ENCODE assay signal across 8 cellular contexts in the genomic region with DNA sequence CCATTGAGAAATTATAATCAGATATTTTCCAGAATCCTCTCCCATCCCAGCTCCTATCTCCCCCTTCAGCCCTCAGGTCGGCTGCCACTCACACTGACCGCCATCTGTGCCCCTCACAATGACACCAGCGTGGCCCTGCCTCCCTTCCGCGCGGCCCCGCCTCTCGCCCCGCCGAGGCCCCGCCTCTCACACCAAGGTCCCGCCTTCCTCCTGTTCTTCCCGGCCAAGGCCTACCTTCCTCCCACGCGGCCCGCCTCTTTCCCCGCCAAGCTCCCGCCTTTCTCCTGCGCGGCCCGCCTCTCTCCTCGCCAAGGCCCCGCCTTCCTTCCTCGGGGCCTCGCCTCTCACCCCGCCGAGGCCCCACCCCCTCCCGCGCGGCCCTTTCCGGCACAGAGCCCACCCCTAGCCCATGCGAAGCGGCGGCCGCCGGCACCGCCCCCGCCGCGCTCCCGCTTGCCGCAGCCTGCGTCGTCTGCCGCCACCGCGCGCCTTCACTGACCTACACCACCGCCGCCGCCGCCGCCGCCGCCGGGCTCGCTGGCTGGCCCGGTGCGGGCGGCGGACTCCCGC. TPM values are rescaled to one million over a fixed set of nuclear protein-coding genes. Genes with fewer than 3 reads are reported as not detected.
A peak's percentile ranks its signal among the peaks of the same experiment; 100 is the strongest.
DNase-seq lines count a peak whose midpoint lies in the region; ATAC-seq, FAIRE-seq and TF ChIP-seq lines count a peak whose summit lies in the region.

DNAJC21 (plus strand) TSS at position 410 of the 570 bp plus-strand sequence. CDS start 261 bp downstream, outside the sequence.

- FAIRE-seq in HepG2 (lab: Jason Lieb, UNC), result peak; percentile 15

- in situ Hi-C loops in HepG2 (cut with HindIII; ENCODE audit: extremely low pct_ligation_motif_present, low pct_unique_long_range_greater_than_20kb), result no loop called here

- no TSS peak for BruUV-seq in HepG2 (replicated peaks; lab: Mats Ljungman, UMichigan)

- H3K9ac ChIP-seq in HepG2 (ENCODE audit: insufficient read depth, low read depth, low read length), result peak within 1 kb of the TSS; percentile 94

- peak; percentile 49 to 59; a peak in 3 of 4 replicates for TF ChIP-seq POLR2A in HepG2 (IDR thresholded peaks at IDR 0.05; ENCODE audit: insufficient read depth in 1 of 2, low read depth in 2 of 2, low read length in 2 of 2)

- H3K27ac Mint-ChIP-seq in CD14-positive monocyte, result peak within 1 kb of the TSS; percentile 92 to 98 (median 98)

- H3K27me3 Mint-ChIP-seq in CD14-positive monocyte (ENCODE audit: low read depth in 3 of 3), result peaks cover 0 to 2% (median 0%) of the 10 kb centered on the region in 3 donors

- H3K9me3 Mint-ChIP-seq in CD14-positive monocyte, result no peaks in the 10 kb centered on the region

- peak within 1 kb of the TSS; percentile 92 for H3K27ac ChIP-seq in HepG2 (ENCODE audit: extremely low read length, insufficient read depth, low read length)

- intact Hi-C loops in CD14-positive monocyte (cut with micrococcal nuclease) (loop anchor here in 1 of 2 donors (10.0 kb wide), 1 partner anchor 1484 kb away; the partner anchor contains the start of gene TARS1), HepG2 (cut with micrococcal nuclease; ENCODE audit: unreplicated experiment) (loop anchor here (2.0 to 5.0 kb wide), 2 partner anchors 14 to 1223 kb away; partner anchors contain the start of genes BRIX1, LMBRD2, RAD1 and SKP2)

- CTCF ChIA-PET in HepG2 (lab: Yijun Ruan, JAX; ENCODE audit: low intra/inter-chr PET ratio, low total read pairs), result no interaction called here

- peaks cover 5 to 26% of the 10 kb centered on the region in 2 experiments for H3K36me3 ChIP-seq in HepG2 (replicated peaks in 1 of 2; ENCODE audit: control insufficient read depth in 1 of 2, insufficient read depth in 2 of 2, low read length in 2 of 2)

- H3K4me1 ChIP-seq in HepG2 (ENCODE audit: insufficient read depth, low read length), result peaks cover 19% of the 10 kb centered on the region

- 1% methylated on average over 39 of the region's 62 CpGs for WGBS in HepG2 (ENCODE audit: low lambda C conversion rate)

- H2AFZ ChIP-seq in HepG2 (ENCODE audit: low read length), result peak within 1 kb of the TSS; percentile 54

- no peak for TF ChIP-seq CTCF in CD14-positive monocyte (IDR thresholded peaks at IDR 0.05)
- no peak for TF ChIP-seq CTCF in HepG2 (CRISPR knock-in tag; IDR thresholded peaks at IDR 0.05)

- peaks cover 28 to 32% of the 10 kb centered on the region in 2 donors for H3K36me3 Mint-ChIP-seq in CD14-positive monocyte

- H3K79me2 ChIP-seq in HepG2 (ENCODE audit: insufficient read depth, low read length), result peaks cover 37% of the 10 kb centered on the region

- TF ChIP-seq RAD21 in HepG2 (CRISPR knock-in tag; IDR thresholded peaks at IDR 0.05), result 0 out of 2 replicates have a peak, but pooled peaks have one; percentile 4

- TF ChIP-seq EP300 in HepG2 (IDR thresholded peaks at IDR 0.05; ENCODE audit: low read depth in 2 of 2, low read length in 2 of 2), result no peak
- TF ChIP-seq EP300 in HepG2 (CRISPR knock-in tag; IDR thresholded peaks at IDR 0.05; ENCODE audit: borderline replicate concordance), result no peak

- ATAC-seq in GM19455 (IDR thresholded peaks at IDR 0.05; ENCODE audit: unreplicated experiment) (peak; percentile 85), HepG2 (peak; percentile 93)

- H3K4me2 ChIP-seq in HepG2 (ENCODE audit: low read depth, low read length), result peak within 1 kb of the TSS; percentile 77

- DNase-seq in CD14-positive monocyte (ENCODE audit: low spot score) (peak; percentile 97), HK-2 (ENCODE audit: unreplicated experiment) (peak; percentile 97), NCI-H82 treated with DMSO at 0.1 percent for 48 hours (lab: John Stamatoyannopoulos, UW; ENCODE audit: unreplicated experiment) (peak; percentile 89), dermis blood vessel endothelial cell (peak; percentile 98), HepG2 (ENCODE audit: low spot score) (peak; percentile 92)
- DNase-seq in activated CD4-positive, alpha-beta T cell treated with anti-CD3 and anti-CD28 coated beads, Interleukin-2, amount 50 U/mL, for 48 hours, result peak; percentile 99
- peak; percentile 97 for DNase-seq in stimulated activated CD4-positive, alpha-beta T cell treated with anti-CD3 and anti-CD28 coated beads, Interleukin-2, amount 100 ng/mL, for 48 hours

- H3K4me3 ChIP-seq in HepG2 (replicated peaks in 1 of 3; ENCODE audit: insufficient read depth in 1 of 3, low read depth in 2 of 3, low read length in 3 of 3), result peak within 1 kb of the TSS; percentile 91 to 99 (median 96)

- POLR2A ChIA-PET in HepG2 (lab: Yijun Ruan, JAX), result interaction anchor here (1.0 to 3.4 kb wide), 7 partner anchors 11 to 443 kb away, joined by 3 to 92 read pairs (median 8); partner anchors contain the start of genes BRIX1, RAD1 and TTC23L

- H3K27me3 ChIP-seq in HepG2 (ENCODE audit: control insufficient read depth in 1 of 2, insufficient read depth in 2 of 2, low read length in 2 of 2), result no peaks in the 10 kb centered on the region; a peak in 1 of 5 replicates

- H3K9me3 ChIP-seq in HepG2 (ENCODE audit: low read length), result no peaks in the 10 kb centered on the region

- peak within 1 kb of the TSS; percentile 96 to 98 for H3K4me3 Mint-ChIP-seq in CD14-positive monocyte

- no peaks in the 10 kb centered on the region for H4K20me1 ChIP-seq in HepG2 (ENCODE audit: insufficient read depth, low read length)

- peaks cover 24% of the 10 kb centered on the region for H3K4me1 Mint-ChIP-seq in CD14-positive monocyte

TF ChIP-seq in HepG2, 621 proteins besides CTCF, POLR2A, EP300 and RAD21 (continues in another document):
- TF ChIP-seq MXI1 (IDR thresholded peaks at IDR 0.05; ENCODE audit: borderline replicate concordance, low read depth, low read length) (peak; percentile 85; the same call in 1 of the 3 replicates), PREB (CRISPR knock-in tag; IDR thresholded peaks at IDR 0.05) (no peak), SP1 (IDR thresholded peaks at IDR 0.05) (no peak), SP1 (CRISPR knock-in tag; IDR thresholded peaks at IDR 0.05) (peak; percentile 80), ETS1 (CRISPR knock-in tag; IDR thresholded peaks at IDR 0.05) (no peak), ETV5 (CRISPR knock-in tag; IDR thresholded peaks at IDR 0.05; ENCODE audit: borderline replicate concordance) (no peak; the same call in 1 of the 2 replicates), MAZ (IDR thresholded peaks at IDR 0.05; ENCODE audit: borderline replicate concordance, low read depth, low read length) (no peak), MAZ (CRISPR knock-in tag; IDR thresholded peaks at IDR 0.05; ENCODE audit: low read depth) (peak; percentile 74), NFKB2 (CRISPR knock-in tag; IDR thresholded peaks at IDR 0.05; ENCODE audit: borderline replicate concordance) (0 out of 2 replicates have a peak, but pooled peaks have one; percentile 7)

RNA-seq across cellular contexts. Expression of gene DNAJC21, which starts in this region (rescaled TPM):
- polyA plus RNA-seq in CD14-positive monocyte, result 10 to 100 TPM in 1 of 2 donors, 1 to 10 TPM in 1; 8.5 to 10.2 TPM
- 44.1 and 48.0 TPM in 2 replicates for total RNA-seq in dermis blood vessel endothelial cell
- total RNA-seq in HepG2 (2016; rRNA removed; fragmentation: Illumina TruSeq; extraction: Trizol), result 41.6 and 46.4 TPM in 2 replicates
- total RNA-seq in HepG2 (2016; cell fraction: cytosol; rRNA removed; fragmentation: Illumina TruSeq; extraction: Trizol; ENCODE audit: low read depth), result 20.3 and 22.3 TPM in 2 replicates
- 44.0 and 45.9 TPM in 2 replicates for total RNA-seq in HepG2 (2016; cell fraction: insoluble cytoplasmic fraction; rRNA removed; fragmentation: Illumina TruSeq; extraction: Trizol)
- 37.1 and 46.9 TPM in 2 replicates for total RNA-seq in HepG2 (2016; cell fraction: membrane; rRNA removed; fragmentation: Illumina TruSeq; extraction: Trizol)
- 32.8 and 33.1 TPM in 2 replicates for total RNA-seq in HepG2 (2016; cell fraction: nucleus; rRNA removed; fragmentation: Illumina TruSeq; extraction: Trizol)
- 8.0 and 10.9 TPM in 2 replicates for polyA plus RNA-seq in HepG2 (2011; rRNA removed)
- 4.4 and 7.0 TPM in 2 replicates for polyA plus RNA-seq in HepG2 (2011; cell fraction: cytosol; rRNA removed)
- polyA plus RNA-seq in HepG2 (2011; cell fraction: nucleus; rRNA removed), result 6.7 and 8.1 TPM in 2 replicates
- 28.3 and 30.1 TPM in 2 replicates for polyA plus RNA-seq in HepG2 (2012)
- polyA plus RNA-seq in HepG2 (2016; cell fraction: cytosol; fragmentation: Illumina TruSeq; extraction: Trizol; ENCODE audit: low read depth), result 20.4 and 21.1 TPM in 2 replicates
- polyA plus RNA-seq in HepG2 (2016; cell fraction: insoluble cytoplasmic fraction; fragmentation: Illumina TruSeq; extraction: Trizol; ENCODE audit: low read depth), result 48.5 and 53.9 TPM in 2 replicates
- polyA plus RNA-seq in HepG2 (2016; cell fraction: membrane; fragmentation: Illumina TruSeq; extraction: Trizol; ENCODE audit: low read depth), result 31.1 and 31.6 TPM in 2 replicates
- 36.8 and 38.2 TPM in 2 replicates for polyA plus RNA-seq in HepG2 (2016; cell fraction: nucleus; fragmentation: Illumina TruSeq; extraction: Trizol; ENCODE audit: insufficient read depth, low read depth)
- polyA minus RNA-seq in HepG2 (2011; rRNA and poly(A)+ RNA removed; ENCODE audit: low replicate concordance), result 8.8 and 29.7 TPM in 2 replicates
- 11.5 and 11.8 TPM in 2 replicates for polyA minus RNA-seq in HepG2 (2011; cell fraction: cytosol; rRNA and poly(A)+ RNA removed)
- 39.3 and 44.4 TPM in 2 replicates for polyA minus RNA-seq in HepG2 (2011; cell fraction: nucleus; rRNA and poly(A)+ RNA removed)

Comparison
In these comparisons a context has a peak if more than half of its experiments do, and no peak if none do; other contexts are left out.
1. Peak in every context shown above with its lines: DNase-seq, ATAC-seq, H3K4me3 ChIP-seq and H3K27ac ChIP-seq.